ENCODE assay signal across 9 cellular contexts in genomic region chr6:27871919-27872633, GRCh38. TPM values are rescaled to one million over a fixed set of nuclear protein-coding genes. Genes with fewer than 3 reads are reported as not detected.
DNase-seq lines count a peak whose midpoint lies in the region; ATAC-seq and TF ChIP-seq lines count a peak whose summit lies in the region.
"Had no signal": no experiment of that assay in that cellular context is flagged by ENCODE, and none has a peak within 500 bp of the region (broad histone marks: within the 10 kb centered on the region; RNA-seq: fewer than 3 reads in every experiment).

No MANE protein-coding gene starts in this region.

- peak overlapping the region; percentile 59 for H3K4me3 ChIP-seq in psoas muscle

- no peak overlapping the region for H3K27ac ChIP-seq in psoas muscle

- no peaks in the 10 kb centered on the region for H3K9me3 ChIP-seq in psoas muscle

- 1 to 4% (median 2%) methylated on average over 50 of the region's 50 CpGs for WGBS in psoas muscle, 3 donors

- H3K4me3 Mint-ChIP-seq in activated naive CD8-positive, alpha-beta T cell treated with anti-CD3 and anti-CD28 coated beads for 36 hours = peak overlapping the region; percentile 83

- H3K27me3 ChIP-seq in psoas muscle (ENCODE audit: insufficient read depth in 3 of 3, low read length in 2 of 3) = peaks cover 0 to 76% (median 19%) of the 10 kb centered on the region in 3 donors

- H3K36me3 ChIP-seq in psoas muscle (ENCODE audit: insufficient read depth in 1 of 2, low read depth in 1 of 2) = no peaks in the 10 kb centered on the region

- peaks cover 4% of the 10 kb centered on the region for H3K9me3 Mint-ChIP-seq in activated naive CD8-positive, alpha-beta T cell treated with anti-CD3 and anti-CD28 coated beads for 36 hours

- peaks cover 12% of the 10 kb centered on the region for H3K4me1 ChIP-seq in psoas muscle

- H3K36me3 Mint-ChIP-seq in activated naive CD8-positive, alpha-beta T cell treated with anti-CD3 and anti-CD28 coated beads for 36 hours = peaks cover 7% of the 10 kb centered on the region

- peaks cover 17% of the 10 kb centered on the region for H3K27me3 Mint-ChIP-seq in activated naive CD8-positive, alpha-beta T cell treated with anti-CD3 and anti-CD28 coated beads for 36 hours

- ATAC-seq in GM21723 (IDR thresholded peaks at IDR 0.05; ENCODE audit: unreplicated experiment) (peak; percentile 58), Right ventricle myocardium superior (ENCODE audit: poor library complexity) (peak; percentile 90), psoas muscle (peak in 3 of 4 donors; percentile 65 to 75 (median 73))

- DNase-seq in EL (peak; percentile 97), LHCN-M2 (ENCODE audit: low read depth) (peak; percentile 98), SK-N-DZ (ENCODE audit: low spot score) (peak; percentile 97), Right ventricle myocardium superior (peak; percentile 61), psoas muscle (peak in 1 of 2 donors; percentile 34), posterior vena cava (ENCODE audit: low spot score) (no peak)
- DNase-seq in activated naive CD8-positive, alpha-beta T cell treated with anti-CD3 and anti-CD28 coated beads for 36 hours = peak; percentile 78

- peaks cover 43% of the 10 kb centered on the region for H3K4me1 Mint-ChIP-seq in activated naive CD8-positive, alpha-beta T cell treated with anti-CD3 and anti-CD28 coated beads for 36 hours

- intact Hi-C loops in Right ventricle myocardium superior (cut with DNase I) (no loop called here), psoas muscle (cut with DNase I) (no loop called here), posterior vena cava (cut with DNase I) (no loop called here)

- no peak for TF ChIP-seq CTCF in psoas muscle (IDR thresholded peaks at IDR 0.05)

- H3K27ac Mint-ChIP-seq in activated naive CD8-positive, alpha-beta T cell treated with anti-CD3 and anti-CD28 coated beads for 36 hours = peak overlapping the region; percentile 97

RNA-seq across cellular contexts. Expression of gene OR2B2, which starts 40.1 kb away (rescaled TPM):
- total RNA-seq in LHCN-M2 (2014; rRNA removed) (not detected in 2 replicates), Right ventricle myocardium superior (not detected), psoas muscle (not detected), posterior vena cava (not detected)
- polyA plus RNA-seq in LHCN-M2 (2012) = not detected
- not detected in 2 replicates for polyA plus RNA-seq in SK-N-DZ (2014; cell fraction: cytosol; rRNA removed)
- polyA plus RNA-seq in SK-N-DZ (2014; cell fraction: nucleus; rRNA removed) = not detected in 2 replicates
- not detected for total RNA-seq in activated naive CD8-positive, alpha-beta T cell treated with anti-CD3 and anti-CD28 coated beads for 36 hours
- polyA plus RNA-seq in psoas muscle = not detected
- total RNA-seq: subcutaneous adipose tissue had no signal
